ENCODE assay signal across 18 cellular contexts in the genomic region with DNA sequence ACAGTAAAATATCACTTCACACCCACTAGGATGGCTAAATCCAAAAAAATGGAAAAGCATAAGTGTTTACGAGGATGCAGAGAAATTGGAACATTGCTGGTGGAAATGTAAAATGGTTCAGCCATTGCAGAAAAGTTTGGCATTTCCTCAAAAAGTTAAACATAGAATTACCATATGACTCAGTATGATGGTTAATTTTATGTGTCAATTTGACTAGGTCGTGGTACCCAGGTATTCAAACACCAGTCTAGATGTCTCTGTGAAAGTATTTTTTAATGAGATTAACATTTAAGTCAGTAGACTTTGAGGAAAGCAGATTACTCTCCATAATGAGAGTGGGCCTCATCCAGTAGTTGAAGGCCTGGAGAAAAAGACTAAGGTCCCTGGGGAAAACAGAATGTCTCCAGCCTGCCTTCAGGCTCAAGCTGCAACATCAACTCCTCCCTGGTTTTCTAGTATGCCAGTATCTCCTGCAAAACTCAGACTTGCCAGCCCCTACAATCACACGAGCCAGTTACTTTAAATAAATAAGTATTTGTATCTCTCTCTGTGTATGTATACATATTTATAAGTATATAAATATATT. TPM values are rescaled to one million over a fixed set of nuclear protein-coding genes. Genes with fewer than 3 reads are reported as not detected.
A peak's percentile ranks its signal among the peaks of the same experiment; 100 is the strongest.
DNase-seq lines count a peak whose midpoint lies in the region; ATAC-seq, FAIRE-seq and TF ChIP-seq lines count a peak whose summit lies in the region.
"Had no signal": no experiment of that assay in that cellular context is flagged by ENCODE, and none has a peak within 500 bp of the region (broad histone marks: within the 10 kb centered on the region; RNA-seq: fewer than 3 reads in every experiment).

No MANE protein-coding gene starts in this region.

- H3K14ac ChIP-seq in IMR-90 (replicated peaks; ENCODE audit: low read depth, low read length) = 0 out of 2 replicates have a peak overlapping the region, but pooled peaks have one; percentile 41

- TF ChIP-seq POLR2A in IMR-90 (IDR thresholded peaks at IDR 0.05; ENCODE audit: low read depth, low read length) (no peak), K562 (conservative IDR thresholded peaks at IDR 0.05) (no peak)

- in situ Hi-C loops in IMR-90 (cut with MboI; ENCODE audit: low sequenced_read_pairs) = no loop called here
- in situ Hi-C loops in K562 (cut with MboI) = no loop called here

- no peak overlapping the region for H4K8ac ChIP-seq in IMR-90 (ENCODE audit: low read depth in 2 of 2, low read length in 2 of 2)

- H2AFZ ChIP-seq in IMR-90 (replicated peaks; ENCODE audit: low read length, poor library complexity) (no peak overlapping the region), K562 (ENCODE audit: low read depth, low read length) (no peak overlapping the region)

- no peaks in the 10 kb centered on the region for H3K27me3 ChIP-seq in A673 (replicated peaks; ENCODE audit: insufficient read depth, low read depth, low read length, poor library complexity)
- H3K27me3 ChIP-seq in IMR-90 (ENCODE audit: control insufficient read depth, insufficient read depth, low read length) = no peaks in the 10 kb centered on the region
- H3K27me3 ChIP-seq in K562 (ENCODE audit: control insufficient read depth in 2 of 2, insufficient read depth in 2 of 2, low read length in 2 of 2) = no peaks in the 10 kb centered on the region
- H3K27me3 ChIP-seq: SJCRH30 had no signal

- no peak overlapping the region for H3K23ac ChIP-seq in IMR-90 (ENCODE audit: low read depth, low read length)

- ATAC-seq in IMR-90 (ENCODE audit: low read depth) (no peak), K562 (no peak), HG03342 (IDR thresholded peaks at IDR 0.05; ENCODE audit: unreplicated experiment) (no peak), left cardiac atrium (no peak)
- ATAC-seq: T-helper 17 cell had no signal

- no peaks in the 10 kb centered on the region for H3K79me1 ChIP-seq in IMR-90 (ENCODE audit: low read depth in 1 of 2, low read length in 2 of 2)

- H3K27ac ChIP-seq in A673 (ENCODE audit: low read depth, low read length, poor library complexity, severe bottlenecking) (no peak overlapping the region), IMR-90 (ENCODE audit: insufficient read depth, low read length) (no peak overlapping the region), K562 (ENCODE audit: extremely low read depth, low read depth, low read length) (no peak overlapping the region)
- H3K27ac ChIP-seq: HL-60, SJCRH30 had no signal

- H3K36me3 ChIP-seq in A673 (ENCODE audit: insufficient read depth, low read length, poor library complexity, severe bottlenecking) (no peaks in the 10 kb centered on the region), IMR-90 (ENCODE audit: control insufficient read depth, insufficient read depth, low read length) (no peaks in the 10 kb centered on the region), K562 (ENCODE audit: control insufficient read depth, insufficient read depth, low read length) (0 out of 3 replicates have a peak, but pooled peaks cover 3% of the 10 kb centered on the region)

- BruUV-seq in A673 (replicated peaks; lab: Mats Ljungman, UMichigan) (no TSS peak), IMR-90 (replicated peaks; lab: Mats Ljungman, UMichigan) (no TSS peak), K562 (replicated peaks; lab: Mats Ljungman, UMichigan) (no TSS peak)

- no peak overlapping the region; the same call in 1 of the 2 replicates for H3K18ac ChIP-seq in IMR-90 (ENCODE audit: low read depth, low read length)

- no peak overlapping the region for H2AK5ac ChIP-seq in IMR-90 (ENCODE audit: low read depth, low read length)

- H3K4me3 ChIP-seq in A673 (ENCODE audit: low read depth, low read length, poor library complexity, severe bottlenecking) = no peak overlapping the region
- H3K4me3 ChIP-seq in IMR-90 (ENCODE audit: insufficient read depth, low read depth, low read length) = no peak overlapping the region
- no peak overlapping the region for H3K4me3 ChIP-seq in K562
- H3K4me3 ChIP-seq: SJCRH30 had no signal

- no peak for TF ChIP-seq RAD21 in IMR-90 (IDR thresholded peaks at IDR 0.05; ENCODE audit: low read length)
- no peak for TF ChIP-seq RAD21 in K562 (CRISPR knock-in tag; conservative IDR thresholded peaks at IDR 0.05 in 1 of 2, IDR thresholded peaks at IDR 0.05 in 1 of 2)

- POLR2A ChIA-PET in A673 (lab: Charles Lee; ENCODE audit: low non-redundant PET) (no interaction called here), IMR-90 (lab: Charles Lee; ENCODE audit: unreplicated experiment) (no interaction called here), K562 (lab: Yijun Ruan, JAX) (no interaction called here)

- no peak overlapping the region for H2BK15ac ChIP-seq in IMR-90 (ENCODE audit: low read depth, low read length)

- H2BK5ac ChIP-seq in IMR-90 (ENCODE audit: low read depth, low read length, poor library complexity, severe bottlenecking) = no peak overlapping the region

- TF ChIP-seq CTCF in A673 (conservative IDR thresholded peaks at IDR 0.05; ENCODE audit: low read depth, low read length) (no peak), D721Med (IDR thresholded peaks at IDR 0.05; ENCODE audit: insufficient read depth, missing control alignments) (no peak), IMR-90 (conservative IDR thresholded peaks at IDR 0.05; ENCODE audit: low read depth, low read length) (no peak), K562 (IDR thresholded peaks at IDR 0.05 in 2 of 3, conservative IDR thresholded peaks at IDR 0.05 in 1 of 3; ENCODE audit: insufficient read depth in 2 of 3, low read depth in 1 of 3, low read length in 3 of 3) (no peak)

- H4K91ac ChIP-seq in IMR-90 (ENCODE audit: insufficient read depth, low read depth, low read length) = no peak overlapping the region

- intact Hi-C loops in A673 (cut with micrococcal nuclease; ENCODE audit: unreplicated experiment) = loop anchor here (10.0 kb wide), 1 partner anchor 59 kb away; no protein-coding TSS in a partner anchor
- intact Hi-C loops in IMR-90 (cut with micrococcal nuclease) = no loop called here
- intact Hi-C loops in K562 (cut with micrococcal nuclease) = no loop called here
- intact Hi-C loops in left cardiac atrium (cut with DNase I) = no loop called here

- peaks cover 4% of the 10 kb centered on the region; the same call in 1 of the 2 replicates for H3K9me1 ChIP-seq in IMR-90 (ENCODE audit: insufficient read depth, low read length)
- H3K9me1 ChIP-seq in K562 (ENCODE audit: control insufficient read depth, insufficient read depth, low read length) = no peaks in the 10 kb centered on the region

- no peak overlapping the region for H2AK9ac ChIP-seq in IMR-90 (replicated peaks; ENCODE audit: low read depth, low read length, poor library complexity)

- no peak overlapping the region for H3K4ac ChIP-seq in IMR-90 (ENCODE audit: low read depth, low read length)

- no peak overlapping the region for H2BK20ac ChIP-seq in IMR-90 (ENCODE audit: low read depth, low read length)

- WGBS in IMR-90 (ENCODE audit: extremely low coverage in 2 of 2, insufficient read length in 1 of 2), 2 experiments = no CpG with 5 or more reads among the region's 3 CpGs
- WGBS in K562 (ENCODE audit: insufficient coverage, low coverage, missing lambda C conversion rate) = 34% methylated on average over 3 of the region's 3 CpGs

- no peaks in the 10 kb centered on the region for H3K79me2 ChIP-seq in K562 (ENCODE audit: control insufficient read depth, insufficient read depth, low read length)

- no peak overlapping the region for H3K56ac ChIP-seq in IMR-90 (ENCODE audit: extremely low read depth, insufficient read depth, low read length)

- no peak overlapping the region for H4K5ac ChIP-seq in IMR-90 (ENCODE audit: low read depth, low read length)

- TF ChIP-seq EP300 in K562 (IDR thresholded peaks at IDR 0.05; ENCODE audit: low read length) = no peak

- FAIRE-seq in D721Med (lab: Jason Lieb, UNC) = peak; percentile 78
- FAIRE-seq in K562 (lab: Jason Lieb, UNC) = peak; percentile 11

- no peak overlapping the region for H3K4me2 ChIP-seq in IMR-90 (ENCODE audit: low read depth, low read length)
- no peak overlapping the region for H3K4me2 ChIP-seq in K562 (ENCODE audit: insufficient read depth, low read length)

- no peaks in the 10 kb centered on the region for H4K20me1 ChIP-seq in IMR-90 (ENCODE audit: insufficient read depth, low read length)
- H4K20me1 ChIP-seq in K562 (replicated peaks; ENCODE audit: control insufficient read depth, insufficient read depth, low read length) = no peaks in the 10 kb centered on the region

- no peak overlapping the region for H2BK120ac ChIP-seq in IMR-90 (ENCODE audit: low read depth, low read length)

- DNase-seq in A673 (ENCODE audit: low spot score) = peak; percentile 75
- peak; percentile 28 for DNase-seq in D721Med (ENCODE audit: insufficient read length, low spot score)
- DNase-seq in IMR-90 = no peak
- DNase-seq in K562 (ENCODE audit: extremely low read depth in 1 of 4, low spot score in 3 of 4) = no peak
- no peak for DNase-seq in NOMO-1 treated with dmso at 0.1 percent for 144 hours (lab: John Stamatoyannopoulos, UW; ENCODE audit: unreplicated experiment)
- no peak for DNase-seq in NCI-H1105 treated with DMSO at 0.1 percent for 48 hours (lab: John Stamatoyannopoulos, UW)
- no peak for DNase-seq in left cardiac atrium
- DNase-seq: C1 segment of cervical spinal cord, H7, MM.1S, NCI-H1092 treated with DMSO at 0.1 percent for 48 hours, NCI-H2081 treated with DMSO at 0.1 percent for 48 hours, NCI-H510A treated with DMSO at 0.1 percent for 48 hours, NCI-H774, SJCRH30, T-helper 17 cell had no signal

- CTCF ChIA-PET in A673 (lab: Charles Lee) (no interaction called here), IMR-90 (lab: Yijun Ruan, JAX) (no interaction called here), K562 (lab: Yijun Ruan, JAX; ENCODE audit: low intra/inter-chr PET ratio) (no interaction called here)

- H3K9me3 ChIP-seq in A673 (ENCODE audit: low read depth, low read length, poor library complexity, severe bottlenecking) (no peaks in the 10 kb centered on the region), IMR-90 (ENCODE audit: control insufficient read depth, insufficient read depth, low read length) (no peaks in the 10 kb centered on the region), K562 (replicated peaks; ENCODE audit: control insufficient read depth, insufficient read depth, low read depth, low read length) (no peaks in the 10 kb centered on the region)
- H3K9me3 ChIP-seq: SJCRH30 had no signal

- H3K4me1 ChIP-seq in A673 (ENCODE audit: insufficient read depth, low read length, poor library complexity, severe bottlenecking) (peaks cover 6% of the 10 kb centered on the region), IMR-90 (ENCODE audit: control insufficient read depth, insufficient read depth, low read length) (0 out of 2 replicates have a peak, but pooled peaks cover 2% of the 10 kb centered on the region), K562 (replicated peaks in 1 of 2; ENCODE audit: control insufficient read depth in 2 of 2, insufficient read depth in 2 of 2, low read length in 2 of 2) (no peaks in the 10 kb centered on the region)
- H3K4me1 ChIP-seq: SJCRH30 had no signal

- H3K9ac ChIP-seq in IMR-90 (ENCODE audit: low read depth, low read length) = no peak overlapping the region
- H3K9ac ChIP-seq in K562 (ENCODE audit: insufficient read depth in 1 of 2, low read depth in 2 of 2, low read length in 2 of 2) = no peak overlapping the region

- dilution Hi-C loops in IMR-90 (cut with HindIII; ENCODE audit: low sequenced_read_pairs, unreplicated experiment) = no loop called here

RNA-seq across cellular contexts. Expression of a gene that starts 42.3 kb away (rescaled TPM):
- total RNA-seq in A673 (2021) (46.0 and 53.4 TPM in 2 replicates), IMR-90 (2012; rRNA removed) (45.3 and 67.2 TPM in 2 replicates), K562 (2014; rRNA removed) (19.1 and 23.7 TPM in 2 replicates), K562 (2014; rRNA removed; fragmentation: Illumina TruSeq; extraction: Trizol) (32.9 and 34.6 TPM in 2 replicates), K562 (2015; rRNA removed; fragmentation: Illumina TruSeq; extraction: Trizol) (30.0 and 36.2 TPM in 2 replicates), K562 (2021) (21.5 and 27.7 TPM in 2 replicates), left cardiac atrium (10 to 100 TPM; 19.9 to 28.3 TPM)
- polyA plus RNA-seq in IMR-90 (2012; rRNA removed) (15.3 and 16.6 TPM in 2 replicates), K562 (2011; rRNA removed) (15.3 and 22.3 TPM in 2 replicates), K562 (2014; fragmentation: Illumina TruSeq; extraction: Trizol) (26.3 and 29.6 TPM in 2 replicates), K562 (2014; fragmentation: Nextera tagmentation; extraction: Ambion mirVana) (10 to 100 TPM; 38.3 to 43.3 TPM), K562 (2014; rRNA removed) (16.6 and 16.7 TPM in 2 replicates)
- polyA plus RNA-seq in IMR-90 (2012; cell fraction: cytosol; rRNA removed) = 3.0 and 4.6 TPM in 2 replicates
- polyA plus RNA-seq in IMR-90 (2012; cell fraction: nucleus; rRNA removed; ENCODE audit: low replicate concordance) = 3.2 and 32.7 TPM in 2 replicates
- 32.7 and 71.3 TPM in 2 replicates for total RNA-seq in K562 (2011; cell fraction: chromatin; rRNA removed; ENCODE audit: low replicate concordance)
- total RNA-seq in K562 (2011; cell fraction: nucleolus; rRNA removed) = 45.7 and 48.7 TPM in 2 replicates
- total RNA-seq in K562 (2011; cell fraction: nucleoplasm; rRNA removed) = 54.0 and 71.7 TPM in 2 replicates
- 8.5 and 15.1 TPM in 2 replicates for polyA plus RNA-seq in K562 (2011; cell fraction: cytosol; rRNA removed)
- polyA plus RNA-seq in K562 (2011; cell fraction: nucleus; rRNA removed) = 15.0 and 17.5 TPM in 2 replicates
- polyA plus RNA-seq in K562 (2012) = 18.4 and 21.8 TPM in 2 replicates
- 35.9 and 39.7 TPM in 2 replicates for polyA minus RNA-seq in K562 (2011; rRNA and poly(A)+ RNA removed)
- polyA minus RNA-seq in K562 (2011; cell fraction: cytosol; rRNA and poly(A)+ RNA removed) = 13.5 and 17.6 TPM in 2 replicates
- polyA minus RNA-seq in K562 (2011; cell fraction: nucleus; rRNA and poly(A)+ RNA removed) = 17.9 and 38.3 TPM in 2 replicates

RNA-seq across cellular contexts. Expression of a gene that starts 42.5 kb away (rescaled TPM):
- 23.7 and 28.2 TPM in 2 replicates for total RNA-seq in A673 (2021)
- 16.7 and 19.2 TPM in 2 replicates for total RNA-seq in IMR-90 (2012; rRNA removed)
- 6.7 and 7.1 TPM in 2 replicates for polyA plus RNA-seq in IMR-90 (2012; rRNA removed)
- polyA plus RNA-seq in IMR-90 (2012; cell fraction: cytosol; rRNA removed) = 1.9 and 2.1 TPM in 2 replicates
- polyA plus RNA-seq in IMR-90 (2012; cell fraction: nucleus; rRNA removed; ENCODE audit: low replicate concordance) = 5.7 and 18.4 TPM in 2 replicates
- 23.0 and 32.4 TPM in 2 replicates for total RNA-seq in K562 (2011; cell fraction: chromatin; rRNA removed; ENCODE audit: low replicate concordance)
- 12.7 and 17.4 TPM in 2 replicates for total RNA-seq in K562 (2011; cell fraction: nucleolus; rRNA removed)
- total RNA-seq in K562 (2011; cell fraction: nucleoplasm; rRNA removed) = 17.2 and 24.0 TPM in 2 replicates
- total RNA-seq in K562 (2014; rRNA removed) = 9.3 and 11.6 TPM in 2 replicates
- 12.3 and 14.7 TPM in 2 replicates for total RNA-seq in K562 (2014; rRNA removed; fragmentation: Illumina TruSeq; extraction: Trizol)
- total RNA-seq in K562 (2015; rRNA removed; fragmentation: Illumina TruSeq; extraction: Trizol) = 13.2 and 15.1 TPM in 2 replicates
- 14.5 and 15.0 TPM in 2 replicates for total RNA-seq in K562 (2021)
- polyA plus RNA-seq in K562 (2011; rRNA removed) = 19.0 and 19.2 TPM in 2 replicates
- polyA plus RNA-seq in K562 (2011; cell fraction: cytosol; rRNA removed) = 7.9 and 9.7 TPM in 2 replicates
- polyA plus RNA-seq in K562 (2011; cell fraction: nucleus; rRNA removed) = 28.9 and 37.1 TPM in 2 replicates
- polyA plus RNA-seq in K562 (2012) = 12.6 and 12.9 TPM in 2 replicates
- polyA plus RNA-seq in K562 (2014; fragmentation: Illumina TruSeq; extraction: Trizol) = 13.6 and 15.3 TPM in 2 replicates
- polyA plus RNA-seq in K562 (2014; fragmentation: Nextera tagmentation; extraction: Ambion mirVana) = 10 to 100 TPM; 10.9 to 17.3 TPM
- 11.1 and 14.1 TPM in 2 replicates for polyA plus RNA-seq in K562 (2014; rRNA removed)
- 13.8 and 20.6 TPM in 2 replicates for polyA minus RNA-seq in K562 (2011; rRNA and poly(A)+ RNA removed)
- 10.8 and 15.0 TPM in 2 replicates for polyA minus RNA-seq in K562 (2011; cell fraction: cytosol; rRNA and poly(A)+ RNA removed)
- polyA minus RNA-seq in K562 (2011; cell fraction: nucleus; rRNA and poly(A)+ RNA removed) = 12.9 and 25.2 TPM in 2 replicates
- 10 to 100 TPM; 15.2 to 18.0 TPM for total RNA-seq in left cardiac atrium

RNA-seq across cellular contexts. Expression of a gene that starts 43.8 kb away (rescaled TPM):
- total RNA-seq in A673 (2021) = 0.54 and 0.55 TPM in 2 replicates
- under 0.01 and 1.4 TPM in 2 replicates for total RNA-seq in IMR-90 (2012; rRNA removed)
- 1.0 and 1.1 TPM in 2 replicates for polyA plus RNA-seq in IMR-90 (2012; rRNA removed)
- 0.70 and 1.9 TPM in 2 replicates for polyA plus RNA-seq in IMR-90 (2012; cell fraction: cytosol; rRNA removed)
- polyA plus RNA-seq in IMR-90 (2012; cell fraction: nucleus; rRNA removed; ENCODE audit: low replicate concordance) = 6.2 and 19.3 TPM in 2 replicates
- total RNA-seq in K562 (2011; cell fraction: chromatin; rRNA removed; ENCODE audit: low replicate concordance) = 1.1 and 2.1 TPM in 2 replicates
- total RNA-seq in K562 (2011; cell fraction: nucleolus; rRNA removed) = 0.39 and 0.67 TPM in 2 replicates
- 0.88 and 0.92 TPM in 2 replicates for total RNA-seq in K562 (2011; cell fraction: nucleoplasm; rRNA removed)
- total RNA-seq in K562 (2014; rRNA removed) = 0.18 TPM in 1 of 2 replicates, not detected in the other
- total RNA-seq in K562 (2014; rRNA removed; fragmentation: Illumina TruSeq; extraction: Trizol) = 0.35 TPM in 1 of 2 replicates, not detected in the other
- 0.25 and 0.41 TPM in 2 replicates for total RNA-seq in K562 (2015; rRNA removed; fragmentation: Illumina TruSeq; extraction: Trizol)
- 0.33 TPM in 1 of 2 replicates, not detected in the other for total RNA-seq in K562 (2021)
- 0.07 and 0.39 TPM in 2 replicates for polyA plus RNA-seq in K562 (2011; rRNA removed)
- polyA plus RNA-seq in K562 (2011; cell fraction: cytosol; rRNA removed) = 0.28 and 0.72 TPM in 2 replicates
- polyA plus RNA-seq in K562 (2011; cell fraction: nucleus; rRNA removed) = 0.92 and 2.7 TPM in 2 replicates
- polyA plus RNA-seq in K562 (2012) = 0.21 and 1.1 TPM in 2 replicates
- 0.22 and 0.34 TPM in 2 replicates for polyA plus RNA-seq in K562 (2014; fragmentation: Illumina TruSeq; extraction: Trizol)
- polyA plus RNA-seq in K562 (2014; fragmentation: Nextera tagmentation; extraction: Ambion mirVana) = under 1 TPM in 1 of 2 experiments, not detected in 1; 0.20 TPM
- 0.03 and 0.04 TPM in 2 replicates for polyA plus RNA-seq in K562 (2014; rRNA removed)
- 0.24 TPM in 1 of 2 replicates, not detected in the other for polyA minus RNA-seq in K562 (2011; rRNA and poly(A)+ RNA removed)
- polyA minus RNA-seq in K562 (2011; cell fraction: cytosol; rRNA and poly(A)+ RNA removed) = not detected in 2 replicates
- 0.33 TPM in 1 of 2 replicates, not detected in the other for polyA minus RNA-seq in K562 (2011; cell fraction: nucleus; rRNA and poly(A)+ RNA removed)
- total RNA-seq in left cardiac atrium = 10 to 100 TPM in 1 of 2 donors, 1 to 10 TPM in 1; 8.7 to 10.6 TPM
- total RNA-seq: H7 had no signal

Comparison
In these comparisons a context has a peak if more than half of its experiments do, and no peak if none do; other contexts are left out.
1. DNase-seq: peak in A673 (single experiment) and D721Med (single experiment); none in IMR-90 (single experiment), K562 (0 of 4), NOMO-1 treated with dmso at 0.1 percent for 144 hours (single experiment), NCI-H1105 treated with DMSO at 0.1 percent for 48 hours (single experiment) and left cardiac atrium (single experiment).